2 cellular contexts compared by ENCODE assay signal in the genomic region with DNA sequence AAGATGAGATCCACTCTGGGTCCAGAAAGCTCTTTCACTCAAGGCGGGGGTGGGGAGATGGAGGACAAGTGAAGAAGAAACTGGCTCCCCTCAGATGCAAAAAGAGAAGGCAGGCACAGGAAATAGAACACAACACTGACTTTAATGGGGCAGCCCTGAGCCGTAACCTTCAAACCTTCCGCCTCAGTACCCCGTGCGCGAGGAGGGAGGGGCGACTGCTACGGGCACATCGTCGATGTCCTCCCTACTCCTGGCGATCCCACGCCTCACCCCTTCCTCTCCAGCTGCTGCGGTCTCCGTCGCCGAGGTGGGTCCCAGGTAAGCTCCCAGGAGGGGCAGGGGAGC.
TF ChIP-seq lines count a peak whose summit lies in the region.

No MANE protein-coding gene starts in this region.

TF ChIP-seq in endothelial cell of umbilical vein, 7 proteins besides CTCF, POLR2A, EP300 and RAD21:
- TF ChIP-seq EZH2 (IDR thresholded peaks at IDR 0.05; ENCODE audit: borderline replicate concordance, low read depth, low read length, severe bottlenecking) (no peak), JUN (IDR thresholded peaks at IDR 0.05; ENCODE audit: borderline replicate concordance, insufficient read depth, insufficient read length, low read depth) (no peak), MYC (IDR thresholded peaks at IDR 0.05; ENCODE audit: low read depth, low read length) (no peak), FOS (IDR thresholded peaks at IDR 0.05; ENCODE audit: borderline replicate concordance, insufficient read depth, low read length) (no peak), POLR2AphosphoS5 (IDR thresholded peaks at IDR 0.05; ENCODE audit: insufficient read depth, low read depth, low read length) (no peak), GATA2 (IDR thresholded peaks at IDR 0.05; ENCODE audit: insufficient read depth, insufficient read length, low read depth, low read length) (no peak)
- TF ChIP-seq, protein P1, sequence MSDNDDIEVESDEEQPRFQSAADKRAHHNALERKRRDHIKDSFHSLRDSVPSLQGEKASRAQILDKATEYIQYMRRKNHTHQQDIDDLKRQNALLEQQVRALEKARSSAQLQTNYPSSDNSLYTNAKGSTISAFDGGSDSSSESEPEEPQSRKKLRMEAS (IDR thresholded peaks at IDR 0.05; ENCODE audit: insufficient read depth, insufficient read length), result no peak

TF ChIP-seq in neural cell, 6 proteins besides CTCF, POLR2A, EP300 and RAD21:
- no peak for TF ChIP-seq EZH2 (IDR thresholded peaks at IDR 0.05; ENCODE audit: borderline replicate concordance, insufficient read depth, low read length, poor library complexity, severe bottlenecking)
- no peak for TF ChIP-seq TAF1 (IDR thresholded peaks at IDR 0.05; ENCODE audit: low read depth)
- TF ChIP-seq, protein P2, sequence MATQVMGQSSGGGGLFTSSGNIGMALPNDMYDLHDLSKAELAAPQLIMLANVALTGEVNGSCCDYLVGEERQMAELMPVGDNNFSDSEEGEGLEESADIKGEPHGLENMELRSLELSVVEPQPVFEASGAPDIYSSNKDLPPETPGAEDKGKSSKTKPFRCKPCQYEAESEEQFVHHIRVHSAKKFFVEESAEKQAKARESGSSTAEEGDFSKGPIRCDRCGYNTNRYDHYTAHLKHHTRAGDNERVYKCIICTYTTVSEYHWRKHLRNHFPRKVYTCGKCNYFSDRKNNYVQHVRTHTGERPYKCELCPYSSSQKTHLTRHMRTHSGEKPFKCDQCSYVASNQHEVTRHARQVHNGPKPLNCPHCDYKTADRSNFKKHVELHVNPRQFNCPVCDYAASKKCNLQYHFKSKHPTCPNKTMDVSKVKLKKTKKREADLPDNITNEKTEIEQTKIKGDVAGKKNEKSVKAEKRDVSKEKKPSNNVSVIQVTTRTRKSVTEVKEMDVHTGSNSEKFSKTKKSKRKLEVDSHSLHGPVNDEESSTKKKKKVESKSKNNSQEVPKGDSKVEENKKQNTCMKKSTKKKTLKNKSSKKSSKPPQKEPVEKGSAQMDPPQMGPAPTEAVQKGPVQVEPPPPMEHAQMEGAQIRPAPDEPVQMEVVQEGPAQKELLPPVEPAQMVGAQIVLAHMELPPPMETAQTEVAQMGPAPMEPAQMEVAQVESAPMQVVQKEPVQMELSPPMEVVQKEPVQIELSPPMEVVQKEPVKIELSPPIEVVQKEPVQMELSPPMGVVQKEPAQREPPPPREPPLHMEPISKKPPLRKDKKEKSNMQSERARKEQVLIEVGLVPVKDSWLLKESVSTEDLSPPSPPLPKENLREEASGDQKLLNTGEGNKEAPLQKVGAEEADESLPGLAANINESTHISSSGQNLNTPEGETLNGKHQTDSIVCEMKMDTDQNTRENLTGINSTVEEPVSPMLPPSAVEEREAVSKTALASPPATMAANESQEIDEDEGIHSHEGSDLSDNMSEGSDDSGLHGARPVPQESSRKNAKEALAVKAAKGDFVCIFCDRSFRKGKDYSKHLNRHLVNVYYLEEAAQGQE (IDR thresholded peaks at IDR 0.05; ENCODE audit: borderline replicate concordance), result no peak
- no peak for TF ChIP-seq SMC3 (conservative IDR thresholded peaks at IDR 0.05; ENCODE audit: poor library complexity)
- TF ChIP-seq POLR2AphosphoS5 (IDR thresholded peaks at IDR 0.05), result no peak
- TF ChIP-seq MXI1 (conservative IDR thresholded peaks at IDR 0.05; ENCODE audit: poor library complexity, severe bottlenecking), result no peak
